In the genomic region with DNA sequence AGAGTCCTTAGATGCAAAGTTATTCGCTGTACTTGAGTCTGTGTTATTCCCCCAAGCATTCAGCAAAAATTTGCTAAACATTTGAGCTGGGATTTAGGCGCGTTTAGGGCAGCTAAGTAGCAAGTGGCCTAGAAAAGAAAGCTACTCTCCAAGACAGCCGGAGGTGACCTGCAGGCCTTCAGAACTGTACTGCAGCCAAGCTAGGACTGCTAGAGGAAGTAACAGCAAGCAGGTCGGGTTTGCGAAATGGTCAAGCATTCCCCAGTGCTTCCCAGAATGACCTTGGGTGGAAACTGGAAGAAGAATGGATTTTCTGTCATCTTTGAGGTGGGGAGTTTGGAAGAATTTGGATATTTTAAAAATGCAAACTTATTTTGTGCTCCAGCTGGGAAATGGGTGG, we compare ENCODE assay signal across 23 cellular contexts.
"Had no signal": no experiment of that assay in that cellular context is flagged by ENCODE, and none has a peak within 500 bp of the region (broad histone marks: within the 10 kb centered on the region; RNA-seq: fewer than 3 reads in every experiment).

No MANE protein-coding gene starts in this region.

- ATAC-seq: activated CD8-positive, alpha-beta memory T cell treated with anti-CD3 and anti-CD28 coated beads, Interleukin-2, amount 10 ng/mL, durations not matched to agents 7 days and 5 days; activated CD8-positive, alpha-beta T cell treated with anti-CD3 and anti-CD28 coated beads, Interleukin-2, amount 10 ng/mL, durations not matched to agents 7 days and 5 days; activated naive CD4-positive, alpha-beta T cell treated with anti-CD3 and anti-CD28 coated beads, Interleukin-2, amount 50 U/mL, for 72 hours; activated T-cell treated with anti-CD3 and anti-CD28 coated beads, Interleukin-2, amount 50 U/mL, for 72 hours; left ventricle myocardium superior; pancreas; stimulated activated memory B cell treated with anti-CD40 and anti-IgM and Interleukin-4, amounts not matched to agents 10 μg/mL and 1 μg/mL and 100 μg/mL, for 72 hours had no signal

- DNase-seq: activated B cell treated with CpG ODN at 0.5 μM for 24 hours; activated CD4-positive, alpha-beta T cell treated with anti-CD3 and anti-CD28 coated beads, Interleukin-2, amount 50 U/mL, for 1 hour; activated CD8-positive, alpha-beta memory T cell treated with anti-CD3 and anti-CD28 coated beads, Interleukin-2, amount 10 ng/mL, durations not matched to agents 7 days and 5 days; activated CD8-positive, alpha-beta T cell treated with anti-CD3 and anti-CD28 coated beads, Interleukin-2, amount 10 ng/mL, durations not matched to agents 7 days and 5 days; activated naive CD4-positive, alpha-beta T cell; activated T-cell treated with anti-CD3 and anti-CD28 coated beads, Interleukin-2, amount 50 U/mL, for 72 hours; foreskin melanocyte; islet precursor cell; left ventricle myocardium superior; pancreas; retina; stimulated activated CD4-positive, alpha-beta T cell treated with anti-CD3 and anti-CD28 coated beads, Interleukin-1b, Interleukin-23, amount 100 ng/mL, for 48 hours; stimulated activated CD4-positive, alpha-beta T cell treated with anti-CD3 and anti-CD28 coated beads, Interleukin-4, amount 100 ng/mL, for 4 hours; stimulated activated CD8-positive, alpha-beta memory T cell treated with anti-CD3 and anti-CD28 coated beads, Interleukin-4, amount 100 ng/mL, for 48 hours; stomach; T-helper 2 cell; tibial artery had no signal

- H3K27me3 ChIP-seq: ascending aorta, pancreas, stomach, tibial artery had no signal

- H3K4me1 ChIP-seq: ascending aorta, pancreas, prostate gland, tibial artery had no signal

- H3K36me3 ChIP-seq: ascending aorta, pancreas, prostate gland, stomach, tibial artery had no signal

- FAIRE-seq: endothelial cell of umbilical vein, pancreas had no signal

- H3K4me3 ChIP-seq: ascending aorta, pancreas, prostate gland, smooth muscle cell, stomach, tibial artery had no signal

- H3K4me2 ChIP-seq: smooth muscle cell had no signal

- H3K27ac ChIP-seq: ascending aorta, pancreas, prostate gland, stomach, tibial artery had no signal

- H3K9me3 ChIP-seq: ascending aorta, pancreas, prostate gland, stomach, tibial artery had no signal
